In genomic region chrX:101407167-101407747, GRCh38 we compare ENCODE assay signal across 6 cellular contexts. TPM values are rescaled to one million over a fixed set of nuclear protein-coding genes. Genes with fewer than 3 reads are reported as not detected.
DNase-seq lines count a peak whose midpoint lies in the region; ATAC-seq, FAIRE-seq and TF ChIP-seq lines count a peak whose summit lies in the region.

No MANE protein-coding gene starts in this region.

- H2AK5ac ChIP-seq in H9 (ENCODE audit: insufficient read length, low read length): no peak overlapping the region

- CTCF ChIA-PET in activated B cell treated with CpG ODN at 0.5 μM for 24 hours (lab: Charles Lee): interaction anchor here (1.3 kb wide), 1 partner anchor 17 kb away, joined by 8 read pairs; the partner anchor contains the start of gene RPL36A

- H3K4me2 ChIP-seq in H9 (ENCODE audit: insufficient read depth, insufficient read length, low read length): peak overlapping the region; percentile 52

- H3K27me3 Mint-ChIP-seq in H9 (ENCODE audit: low read depth) (peaks cover 1% of the 10 kb centered on the region; the same call in 1 of the 2 replicates), activated B cell treated with CpG ODN at 0.5 μM for 24 hours (no peaks in the 10 kb centered on the region)

- no peak overlapping the region for H3K4ac ChIP-seq in H9 (ENCODE audit: low read depth, low read length)

- no peak overlapping the region for H2AFZ ChIP-seq in H9 (ENCODE audit: low read length)

- H3K27ac Mint-ChIP-seq in H9: peak overlapping the region; percentile 75 to 98 (median 89)
- peak overlapping the region; percentile 99 for H3K27ac Mint-ChIP-seq in activated B cell treated with CpG ODN at 0.5 μM for 24 hours

- H3K36me3 Mint-ChIP-seq in H9 (ENCODE audit: insufficient read depth in 1 of 3, low read depth in 3 of 3) (peaks cover 18 to 28% (median 21%) of the 10 kb centered on the region in 3 experiments), activated B cell treated with CpG ODN at 0.5 μM for 24 hours (ENCODE audit: low read depth) (peaks cover 35% of the 10 kb centered on the region)

- no peak overlapping the region for H2BK120ac ChIP-seq in H9 (ENCODE audit: low read depth, low read length, poor library complexity, severe bottlenecking)

- H2BK5ac ChIP-seq in H9 (ENCODE audit: insufficient read length, low read length): no peak overlapping the region

- TF ChIP-seq CTCF in H9 (conservative IDR thresholded peaks at IDR 0.05) (no peak), activated B cell treated with CpG ODN at 0.5 μM for 24 hours (IDR thresholded peaks at IDR 0.05) (no peak), liver (IDR thresholded peaks at IDR 0.05; ENCODE audit: low read depth, low read length, missing input control) (no peak), D721Med (IDR thresholded peaks at IDR 0.05; ENCODE audit: insufficient read depth, missing control alignments) (no peak)

- H3K4me3 Mint-ChIP-seq in H9 (peak overlapping the region; percentile 92 to 95), activated B cell treated with CpG ODN at 0.5 μM for 24 hours (peak overlapping the region; percentile 88)

- peak overlapping the region; percentile 95 for H3K9ac ChIP-seq in H9 (ENCODE audit: extremely low read depth, insufficient read length, low read length)
- H3K9ac ChIP-seq in liver (ENCODE audit: low read depth in 1 of 2, low read length in 2 of 2): peak overlapping the region; percentile 53 to 82

- H2BK12ac ChIP-seq in H9 (ENCODE audit: insufficient read length, low read depth, low read length): no peak overlapping the region

- peak overlapping the region; percentile 45 for H3K18ac ChIP-seq in H9 (ENCODE audit: insufficient read length, low read depth, low read length)

- peaks cover 55 to 64% of the 10 kb centered on the region in 2 experiments for H3K9me3 Mint-ChIP-seq in H9
- H3K9me3 Mint-ChIP-seq in activated B cell treated with CpG ODN at 0.5 μM for 24 hours: no peaks in the 10 kb centered on the region

- POLR2A ChIA-PET in activated B cell treated with CpG ODN at 0.5 μM for 24 hours (lab: Charles Lee): interaction anchor here (0.7 to 1.6 kb wide), 10 partner anchors 11 to 526 kb away, joined by 3 to 12 read pairs (median 4); partner anchors contain the start of genes RPL36A, TIMM8A and ZMAT1

- H3K4me1 ChIP-seq in H9 (ENCODE audit: insufficient read depth, low read length) (no peaks in the 10 kb centered on the region), liver (ENCODE audit: control insufficient read depth in 4 of 4, insufficient read depth in 4 of 4, low read length in 3 of 4) (peaks cover 1 to 21% (median 9%) of the 10 kb centered on the region in 4 donors)

- H3K36me3 ChIP-seq in liver (ENCODE audit: control insufficient read depth in 4 of 4, insufficient read depth in 3 of 4, low read depth in 1 of 4, low read length in 3 of 4): peaks cover 0 to 4% (median 2%) of the 10 kb centered on the region in 4 donors

- TF ChIP-seq RAD21 in liver (IDR thresholded peaks at IDR 0.05): no peak

- DNase-seq in H9: no peak
- DNase-seq in activated B cell treated with CpG ODN at 0.5 μM for 24 hours: no peak
- DNase-seq in D721Med (ENCODE audit: insufficient read length, low spot score): no peak
- no peak for DNase-seq in NCI-H146 (lab: John Stamatoyannopoulos, UW)

- H2BK20ac ChIP-seq in H9 (ENCODE audit: low read depth, low read length, poor library complexity, severe bottlenecking): no peak overlapping the region

- ATAC-seq in activated B cell treated with CpG ODN at 0.5 μM for 24 hours (ENCODE audit: low read depth) (no peak), HG02852 (IDR thresholded peaks at IDR 0.05; ENCODE audit: unreplicated experiment) (no peak)

- H3K27me3 ChIP-seq in H9 (ENCODE audit: insufficient read depth, low read length) (no peaks in the 10 kb centered on the region), liver (ENCODE audit: control insufficient read depth in 4 of 4, insufficient read depth in 4 of 4, low read length in 3 of 4) (no peaks in the 10 kb centered on the region)

- no peak overlapping the region for H4K5ac ChIP-seq in H9 (ENCODE audit: insufficient read length, low read depth, low read length)

- no peak overlapping the region for H2BK15ac ChIP-seq in H9 (ENCODE audit: low read depth, low read length)

- no peak for FAIRE-seq in D721Med (lab: Jason Lieb, UNC)

- H3K23ac ChIP-seq in H9 (ENCODE audit: insufficient read length, low read depth, low read length): no peak overlapping the region

- H3K14ac ChIP-seq in H9 (ENCODE audit: insufficient read depth, low read length): peak overlapping the region; percentile 87

- no peak overlapping the region for H4K91ac ChIP-seq in H9 (ENCODE audit: insufficient read length, low read depth, low read length)

- H3K79me2 ChIP-seq in H9 (ENCODE audit: insufficient read depth, low read length): peaks cover 7% of the 10 kb centered on the region; the same call in 1 of the 2 replicates

- no peak overlapping the region for H3T11ph ChIP-seq in H9 (ENCODE audit: low read length)

- H3K79me1 ChIP-seq in H9 (ENCODE audit: insufficient read depth, low read depth, low read length, poor library complexity, severe bottlenecking): no peaks in the 10 kb centered on the region

- intact Hi-C loops in activated B cell treated with CpG ODN at 0.5 μM for 24 hours (cut with micrococcal nuclease): loop anchor here (1.0 to 10.0 kb wide), 5 partner anchors 11 to 1245 kb away; partner anchors contain the start of genes CSTF2, GPRASP1 and TRMT2B

- peaks cover 19% of the 10 kb centered on the region for H3K9me3 ChIP-seq in H9 (ENCODE audit: control insufficient read depth, low read depth, low read length)
- no peaks in the 10 kb centered on the region for H3K9me3 ChIP-seq in liver (ENCODE audit: control insufficient read depth in 4 of 4, low read length in 3 of 4)

- H4K8ac ChIP-seq in H9 (replicated peaks; ENCODE audit: insufficient read length, low read depth, low read length): no peak overlapping the region

- H3K4me3 ChIP-seq in liver (ENCODE audit: low read depth in 1 of 3, low read length in 3 of 3): peak overlapping the region; percentile 24 to 85 (median 61)

- no CpG with 5 or more reads among the region's 15 CpGs for WGBS in H9 (ENCODE audit: extremely low coverage, insufficient read length, low lambda C conversion rate)
- WGBS in liver: under 1% methylated on average over 15 of the region's 15 CpGs

- peaks cover 4% of the 10 kb centered on the region for H3K23me2 ChIP-seq in H9 (ENCODE audit: insufficient read length, low read depth, low read length, poor library complexity, severe bottlenecking)

- peak overlapping the region; percentile 48 for H3K27ac ChIP-seq in H9 (ENCODE audit: insufficient read length, low read depth, low read length)
- peak overlapping the region; percentile 59 to 82 for H3K27ac ChIP-seq in liver (ENCODE audit: low read depth in 1 of 2, low read length in 2 of 2)

- no peaks in the 10 kb centered on the region for H4K20me1 ChIP-seq in H9 (ENCODE audit: control insufficient read depth, insufficient read depth, insufficient read length)

- peaks cover 5 to 11% of the 10 kb centered on the region in 2 experiments; a peak in 3 of 4 replicates for H3K4me1 Mint-ChIP-seq in H9
- peaks cover 31% of the 10 kb centered on the region for H3K4me1 Mint-ChIP-seq in activated B cell treated with CpG ODN at 0.5 μM for 24 hours

- H3K56ac ChIP-seq in H9 (ENCODE audit: insufficient read length, low read depth, low read length): no peak overlapping the region

TF ChIP-seq in liver, 16 proteins besides CTCF, POLR2A, EP300 and RAD21:
- no peak for TF ChIP-seq ZBTB33 (IDR thresholded peaks at IDR 0.05)
- no peak for TF ChIP-seq RXRA (IDR thresholded peaks at IDR 0.05)
- TF ChIP-seq HNF4G (IDR thresholded peaks at IDR 0.05): no peak
- TF ChIP-seq, protein P1, sequence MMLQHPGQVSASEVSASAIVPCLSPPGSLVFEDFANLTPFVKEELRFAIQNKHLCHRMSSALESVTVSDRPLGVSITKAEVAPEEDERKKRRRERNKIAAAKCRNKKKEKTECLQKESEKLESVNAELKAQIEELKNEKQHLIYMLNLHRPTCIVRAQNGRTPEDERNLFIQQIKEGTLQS (IDR thresholded peaks at IDR 0.05): no peak
- TF ChIP-seq NR2F2 (IDR thresholded peaks at IDR 0.05): no peak
- no peak for TF ChIP-seq YY1 (IDR thresholded peaks at IDR 0.05)
- no peak for TF ChIP-seq HNF4A (conservative IDR thresholded peaks at IDR 0.05)
- no peak for TF ChIP-seq GABPA (IDR thresholded peaks at IDR 0.05 in 1 of 2, conservative IDR thresholded peaks at IDR 0.05 in 1 of 2)

RNA-seq across cellular contexts. Expression of gene GLA, which starts 0.5 kb away (rescaled TPM):
- total RNA-seq in H9 (2021) (40.3 and 41.9 TPM in 2 replicates), activated B cell treated with CpG ODN at 0.5 μM for 24 hours (32.0 and 32.2 TPM in 2 replicates), liver (10 to 100 TPM; 11.8 to 16.3 TPM)
- polyA plus RNA-seq in liver: 10 to 100 TPM in 1 of 2 donors, 1 to 10 TPM in 1; 9.5 to 14.5 TPM

RNA-seq across cellular contexts. Expression of gene HNRNPH2, which starts 0.8 kb away (rescaled TPM):
- total RNA-seq in H9 (2021): 60.2 and 63.2 TPM in 2 replicates
- 70.5 and 76.9 TPM in 2 replicates for total RNA-seq in activated B cell treated with CpG ODN at 0.5 μM for 24 hours
- total RNA-seq in liver: 10 to 100 TPM; 31.5 to 36.2 TPM
- polyA plus RNA-seq in liver: 10 to 100 TPM; 33.3 to 36.9 TPM

RNA-seq across cellular contexts. Expression of gene RPL36A, which starts 16.4 kb away (rescaled TPM):
- total RNA-seq in H9 (2021) (411 and 428 TPM in 2 replicates), activated B cell treated with CpG ODN at 0.5 μM for 24 hours (234 and 287 TPM in 2 replicates), liver (100 to 1,000 TPM; 301 to 519 TPM)
- polyA plus RNA-seq in liver: 100 to 1,000 TPM; 123 to 458 TPM

RNA-seq across cellular contexts. Expression of gene BTK, which starts 21.3 kb away (rescaled TPM):
- total RNA-seq in H9 (2021) (0.09 and 0.35 TPM in 2 replicates), activated B cell treated with CpG ODN at 0.5 μM for 24 hours (193 and 219 TPM in 2 replicates), liver (10 to 100 TPM in 1 of 2 donors, 1 to 10 TPM in 1; 2.9 to 22.6 TPM)
- polyA plus RNA-seq in liver: 1 to 10 TPM in 1 of 2 donors, under 1 TPM in 1; 0.99 to 1.7 TPM

RNA-seq across cellular contexts. Expression of gene TIMM8A, which starts 58.7 kb away (rescaled TPM):
- total RNA-seq in H9 (2021) (38.9 and 40.2 TPM in 2 replicates), activated B cell treated with CpG ODN at 0.5 μM for 24 hours (16.8 and 17.1 TPM in 2 replicates), liver (10 to 100 TPM in 1 of 2 donors, 1 to 10 TPM in 1; 6.1 to 12.3 TPM)
- 10 to 100 TPM; 15.2 to 21.4 TPM for polyA plus RNA-seq in liver
